In genomic region chr4:90357117-90357710, GRCh38 we compare ENCODE assay signal across 9 cellular contexts.
DNase-seq lines count a peak whose midpoint lies in the region; ATAC-seq and TF ChIP-seq lines count a peak whose summit lies in the region.
"Had no signal": no experiment of that assay in that cellular context is flagged by ENCODE, and none has a peak within 500 bp of the region (broad histone marks: within the 10 kb centered on the region; RNA-seq: fewer than 3 reads in every experiment).

No MANE protein-coding gene starts in this region.

- no CpG with 5 or more reads among the region's 3 CpGs for WGBS in neuronal stem cell (ENCODE audit: extremely low coverage in 2 of 2, insufficient read length in 2 of 2, insufficient replicate concordance in 1 of 2), 2 donors

- H2BK15ac ChIP-seq in neuronal stem cell (ENCODE audit: low read length): no peak overlapping the region

- no peak overlapping the region for H3K9ac ChIP-seq in neuronal stem cell (ENCODE audit: low read depth, low read length, poor library complexity)

- no peak overlapping the region for H3K4ac ChIP-seq in neuronal stem cell (ENCODE audit: low read length)

- H3K27ac ChIP-seq in dorsolateral prefrontal cortex (no peak overlapping the region), neuronal stem cell (replicated peaks; ENCODE audit: low read length) (no peak overlapping the region)
- H3K27ac ChIP-seq: SJCRH30 had no signal

- no peaks in the 10 kb centered on the region for H3K9me3 ChIP-seq in neuronal stem cell (replicated peaks in 1 of 2; ENCODE audit: control insufficient read depth in 2 of 2, insufficient read depth in 1 of 2, low read depth in 1 of 2, low read length in 2 of 2)
- H3K9me3 ChIP-seq: SJCRH30 had no signal

- H2BK5ac ChIP-seq in neuronal stem cell (ENCODE audit: low read length): no peak overlapping the region

- H3K4me3 Mint-ChIP-seq in effector memory CD8-positive, alpha-beta T cell: no peak overlapping the region

- no peak overlapping the region for H2BK12ac ChIP-seq in neuronal stem cell (ENCODE audit: low read length)

- TF ChIP-seq CTCF in dorsolateral prefrontal cortex (IDR thresholded peaks at IDR 0.05 in 54 of 56, conservative IDR thresholded peaks at IDR 0.05 in 2 of 56; ENCODE audit: low read depth in 1 of 56, partially characterized antibody in 56 of 56) (peak in 53 of 56 donors; percentile 20 to 68 (median 47)), omental fat pad (IDR thresholded peaks at IDR 0.05) (no peak)

- no peak overlapping the region for H3K18ac ChIP-seq in neuronal stem cell (ENCODE audit: low read length)

- H4K91ac ChIP-seq in neuronal stem cell (ENCODE audit: low read depth, low read length, poor library complexity): no peak overlapping the region

- H3K9me3 Mint-ChIP-seq in effector memory CD8-positive, alpha-beta T cell: peaks cover 0 to 1% of the 10 kb centered on the region in 2 donors

- DNase-seq in DMS114 treated with DMSO at 0.1 percent for 48 hours (lab: John Stamatoyannopoulos, UW; ENCODE audit: unreplicated experiment): peak; percentile 3
- peak; percentile 44 for DNase-seq in NCI-H82 treated with DMSO at 0.1 percent for 48 hours (lab: John Stamatoyannopoulos, UW; ENCODE audit: unreplicated experiment)
- no peak for DNase-seq in dorsolateral prefrontal cortex
- peak; percentile 42 for DNase-seq in neuronal stem cell (ENCODE audit: low spot score)
- no peak for DNase-seq in omental fat pad (ENCODE audit: low spot score)
- DNase-seq in effector memory CD8-positive, alpha-beta T cell: no peak

- no peak overlapping the region for H3K14ac ChIP-seq in neuronal stem cell (ENCODE audit: low read length)

- no peaks in the 10 kb centered on the region for H3K27me3 Mint-ChIP-seq in effector memory CD8-positive, alpha-beta T cell

- H2BK120ac ChIP-seq in neuronal stem cell (ENCODE audit: low read depth, low read length): no peak overlapping the region

- no peaks in the 10 kb centered on the region for H3K36me3 Mint-ChIP-seq in effector memory CD8-positive, alpha-beta T cell (ENCODE audit: insufficient read depth)

- H3K79me1 ChIP-seq in neuronal stem cell (ENCODE audit: low read depth, low read length): no peaks in the 10 kb centered on the region

- H3K27me3 ChIP-seq in dorsolateral prefrontal cortex: no peaks in the 10 kb centered on the region
- H3K27me3 ChIP-seq in neuronal stem cell (ENCODE audit: control insufficient read depth in 3 of 3, insufficient read depth in 3 of 3, low read depth in 1 of 3, low read length in 3 of 3): no peaks in the 10 kb centered on the region
- H3K27me3 ChIP-seq: SJCRH30 had no signal

- ATAC-seq in HG02610 (IDR thresholded peaks at IDR 0.05; ENCODE audit: unreplicated experiment) (peak; percentile 60), omental fat pad (ENCODE audit: low FRiP score) (no peak), GM21737 (IDR thresholded peaks at IDR 0.05; ENCODE audit: unreplicated experiment) (no peak)
- no peak for ATAC-seq in effector memory CD8-positive, alpha-beta T cell (replicated peaks)

- H2AFZ ChIP-seq in neuronal stem cell (ENCODE audit: low read length): peak overlapping the region; percentile 62

- intact Hi-C loops in dorsolateral prefrontal cortex (cut with DNase I): no loop called here

- no peaks in the 10 kb centered on the region for H3K4me1 Mint-ChIP-seq in effector memory CD8-positive, alpha-beta T cell (ENCODE audit: low read depth in 2 of 2)

- H2AK5ac ChIP-seq in neuronal stem cell (ENCODE audit: low read depth, low read length): no peak overlapping the region

- no peak overlapping the region for H3K27ac Mint-ChIP-seq in effector memory CD8-positive, alpha-beta T cell

- no peak overlapping the region for H3K23ac ChIP-seq in neuronal stem cell (ENCODE audit: low read depth, low read length, poor library complexity)

- no peak overlapping the region for H4K8ac ChIP-seq in neuronal stem cell (ENCODE audit: low read depth, low read length)

- peaks cover 0 to 3% of the 10 kb centered on the region in 2 donors for H3K4me1 ChIP-seq in neuronal stem cell (ENCODE audit: control insufficient read depth in 2 of 2, insufficient read depth in 1 of 2, low read depth in 1 of 2, low read length in 2 of 2)
- H3K4me1 ChIP-seq: SJCRH30 had no signal

- H3K4me3 ChIP-seq in dorsolateral prefrontal cortex (no peak overlapping the region), neuronal stem cell (ENCODE audit: low read length in 2 of 2) (no peak overlapping the region)
- H3K4me3 ChIP-seq: SJCRH30 had no signal

- no peak overlapping the region for H3K4me2 ChIP-seq in neuronal stem cell (ENCODE audit: insufficient read depth, low read length, poor library complexity, severe bottlenecking)

- no peaks in the 10 kb centered on the region for H3K36me3 ChIP-seq in neuronal stem cell (replicated peaks in 1 of 2; ENCODE audit: control insufficient read depth in 2 of 2, insufficient read depth in 2 of 2, low read length in 2 of 2)
- H3K36me3 ChIP-seq: SJCRH30 had no signal

Comparison
In these comparisons a context has a peak if more than half of its experiments do, and no peak if none do; other contexts are left out.
1. DNase-seq: peak in DMS114 treated with DMSO at 0.1 percent for 48 hours (single experiment), NCI-H82 treated with DMSO at 0.1 percent for 48 hours (single experiment) and neuronal stem cell (single experiment); none in dorsolateral prefrontal cortex (0 of 10), omental fat pad (single experiment) and effector memory CD8-positive, alpha-beta T cell (0 of 3).
2. CTCF ChIP-seq: peak in dorsolateral prefrontal cortex (53 of 56); none in omental fat pad (0 of 3).